In the genomic region with DNA sequence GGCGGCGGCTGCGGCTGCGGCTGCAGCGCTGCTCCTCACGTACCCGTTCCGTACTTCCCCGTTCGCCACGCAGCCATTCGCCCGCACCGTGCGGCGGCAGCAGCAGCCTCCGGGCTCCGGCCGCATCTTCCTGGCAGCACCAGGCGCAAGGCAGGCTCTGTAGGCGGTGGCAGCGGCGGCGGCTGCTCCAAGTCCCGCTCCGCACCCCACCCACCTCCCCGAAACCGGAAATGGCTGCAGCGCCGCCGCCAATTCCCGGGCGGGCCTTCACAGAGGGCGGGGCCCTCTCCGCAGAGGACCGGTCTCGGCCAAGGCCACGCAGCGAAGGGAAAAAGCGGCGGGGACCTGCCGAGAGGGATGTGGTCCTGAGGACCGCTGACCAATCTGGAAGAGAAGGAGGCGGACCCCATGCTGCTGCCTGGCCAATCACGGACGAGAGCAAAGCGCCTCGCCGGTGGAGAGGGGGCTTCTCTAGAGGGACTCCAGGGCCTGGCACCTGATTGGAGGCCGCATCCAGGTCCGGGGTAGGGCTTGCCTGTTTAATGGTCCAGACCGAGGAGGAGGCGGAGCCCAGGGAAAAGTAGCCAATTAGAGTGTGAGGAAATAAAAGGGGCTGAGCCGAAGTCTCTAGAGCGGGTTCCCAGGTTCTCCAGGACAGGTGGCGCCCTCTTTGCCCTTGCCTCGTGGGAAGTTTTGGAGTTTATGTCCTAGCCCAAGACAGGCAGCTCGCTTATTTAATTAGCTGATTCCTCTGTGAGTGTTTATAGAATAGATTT, we compare ENCODE assay signal across 8 cellular contexts. TPM values are rescaled to one million over a fixed set of nuclear protein-coding genes. Genes with fewer than 3 reads are reported as not detected.
DNase-seq lines count a peak whose midpoint lies in the region; FAIRE-seq and TF ChIP-seq lines count a peak whose summit lies in the region.

SPTLC2 (minus strand) TSS at position 184 of the 776 bp plus-strand sequence; CDS start at position 126, 58 bp downstream.

- no peak within 1 kb of the TSS for H3K4ac ChIP-seq in neuronal stem cell (ENCODE audit: low read length)

- no peak within 1 kb of the TSS for H2AK5ac ChIP-seq in neuronal stem cell (ENCODE audit: low read depth, low read length)

- TF ChIP-seq CTCF in GM06990 (IDR thresholded peaks at IDR 0.05; ENCODE audit: insufficient read depth, low read length, poor library complexity, severe bottlenecking) (peak; percentile 33), HFFc6 (IDR thresholded peaks at IDR 0.05) (no peak; the same call in 1 of the 2 replicates), subcutaneous adipose tissue (IDR thresholded peaks at IDR 0.05; ENCODE audit: low read depth) (no peak)

- no peaks in the 10 kb centered on the region; the same call in 1 of the 2 replicates for H3K27me3 Mint-ChIP-seq in HFFc6 (ENCODE audit: insufficient read depth)
- no peaks in the 10 kb centered on the region for H3K27me3 Mint-ChIP-seq in activated naive CD4-positive, alpha-beta T cell treated with anti-CD3 and anti-CD28 coated beads for 36 hours (ENCODE audit: low read depth)

- peak; percentile 97 for DNase-seq in GM06990 (ENCODE audit: extremely low read depth, insufficient read length)
- peak; percentile 100 for DNase-seq in HFFc6
- DNase-seq in NAMALWA (ENCODE audit: low spot score), result peak; percentile 100
- peak; percentile 99 for DNase-seq in SK-N-DZ (ENCODE audit: low spot score)
- peak; percentile 96 for DNase-seq in activated naive CD4-positive, alpha-beta T cell treated with anti-CD3 and anti-CD28 coated beads for 36 hours
- DNase-seq in frontal cortex (ENCODE audit: low spot score in 2 of 2), result peak; percentile 98
- peak; percentile 97 for DNase-seq in neuronal stem cell (ENCODE audit: low spot score)

- FAIRE-seq in frontal cortex (lab: Jason Lieb, UNC), result peak; percentile 97

- H4K91ac ChIP-seq in neuronal stem cell (ENCODE audit: low read depth, low read length, poor library complexity), result no peak within 1 kb of the TSS

- H3K36me3 ChIP-seq in GM06990 (ENCODE audit: control insufficient read depth, insufficient read depth, low read length) (no peaks in the 10 kb centered on the region), neuronal stem cell (replicated peaks in 1 of 2; ENCODE audit: control insufficient read depth in 2 of 2, insufficient read depth in 2 of 2, low read length in 2 of 2) (no peaks in the 10 kb centered on the region)

- peak within 1 kb of the TSS; percentile 5 for H3K14ac ChIP-seq in neuronal stem cell (ENCODE audit: low read length)

- H3K4me3 Mint-ChIP-seq in HFFc6, result peak within 1 kb of the TSS; percentile 95
- H3K4me3 Mint-ChIP-seq in activated naive CD4-positive, alpha-beta T cell treated with anti-CD3 and anti-CD28 coated beads for 36 hours, result peak within 1 kb of the TSS; percentile 90

- H4K8ac ChIP-seq in neuronal stem cell (ENCODE audit: low read depth, low read length), result no peak within 1 kb of the TSS

- peak within 1 kb of the TSS; percentile 97 for H3K18ac ChIP-seq in neuronal stem cell (ENCODE audit: low read length)

- peak within 1 kb of the TSS; percentile 92 for H3K9ac ChIP-seq in neuronal stem cell (ENCODE audit: low read depth, low read length, poor library complexity)

- peaks cover 23% of the 10 kb centered on the region for H3K36me3 Mint-ChIP-seq in HFFc6 (ENCODE audit: low read depth)
- H3K36me3 Mint-ChIP-seq in activated naive CD4-positive, alpha-beta T cell treated with anti-CD3 and anti-CD28 coated beads for 36 hours (ENCODE audit: low read depth), result peaks cover 4% of the 10 kb centered on the region

- H2BK5ac ChIP-seq in neuronal stem cell (ENCODE audit: low read length), result no peak within 1 kb of the TSS

- CTCF ChIA-PET in activated naive CD4-positive, alpha-beta T cell treated with anti-CD3 and anti-CD28 coated beads for 36 hours (lab: Charles Lee), result interaction anchor here (1.1 to 1.6 kb wide), 2 partner anchors 12 to 27 kb away, joined by 3 to 5 read pairs; no protein-coding TSS in a partner anchor

- H3K23ac ChIP-seq in neuronal stem cell (ENCODE audit: low read depth, low read length, poor library complexity), result peak within 1 kb of the TSS; percentile 98

- H3K9me3 Mint-ChIP-seq in HFFc6, result peaks cover 3% of the 10 kb centered on the region; the same call in 1 of the 2 replicates
- H3K9me3 Mint-ChIP-seq in activated naive CD4-positive, alpha-beta T cell treated with anti-CD3 and anti-CD28 coated beads for 36 hours, result no peaks in the 10 kb centered on the region

- H3K4me1 ChIP-seq in neuronal stem cell (ENCODE audit: control insufficient read depth in 2 of 2, insufficient read depth in 1 of 2, low read depth in 1 of 2, low read length in 2 of 2), result peaks cover 0 to 6% of the 10 kb centered on the region in 2 donors

- peaks cover 34% of the 10 kb centered on the region for H3K4me1 Mint-ChIP-seq in HFFc6 (ENCODE audit: low read depth)
- peaks cover 32% of the 10 kb centered on the region for H3K4me1 Mint-ChIP-seq in activated naive CD4-positive, alpha-beta T cell treated with anti-CD3 and anti-CD28 coated beads for 36 hours (ENCODE audit: low read depth)

- no peaks in the 10 kb centered on the region for H3K79me1 ChIP-seq in neuronal stem cell (ENCODE audit: low read depth, low read length)

- intact Hi-C loops in activated naive CD4-positive, alpha-beta T cell treated with anti-CD3 and anti-CD28 coated beads for 36 hours (cut with micrococcal nuclease), result loop anchor here (1.0 to 10.0 kb wide), 11 partner anchors 18 to 652 kb away; partner anchors contain the start of genes ADCK1, CIPC, GSTZ1 and SAMD15

- peak within 1 kb of the TSS; percentile 39 for H2BK15ac ChIP-seq in neuronal stem cell (ENCODE audit: low read length)

- no peaks in the 10 kb centered on the region for H3K9me3 ChIP-seq in neuronal stem cell (replicated peaks in 1 of 2; ENCODE audit: control insufficient read depth in 2 of 2, insufficient read depth in 1 of 2, low read depth in 1 of 2, low read length in 2 of 2)

- H2BK120ac ChIP-seq in neuronal stem cell (ENCODE audit: low read depth, low read length), result no peak within 1 kb of the TSS

- H3K27me3 ChIP-seq in GM06990 (replicated peaks; ENCODE audit: control insufficient read depth, insufficient read depth, low read length), result no peaks in the 10 kb centered on the region
- H3K27me3 ChIP-seq in neuronal stem cell (ENCODE audit: control insufficient read depth in 3 of 3, insufficient read depth in 3 of 3, low read depth in 1 of 3, low read length in 3 of 3), result peaks cover 0 to 8% (median 0%) of the 10 kb centered on the region in 3 experiments

- no peak within 1 kb of the TSS for H3K27ac ChIP-seq in neuronal stem cell (replicated peaks; ENCODE audit: low read length)

- WGBS in neuronal stem cell (ENCODE audit: extremely low coverage in 2 of 2, insufficient read length in 2 of 2, insufficient replicate concordance in 1 of 2), 2 donors, result no CpG with 5 or more reads among the region's 58 CpGs

- H3K4me3 ChIP-seq in GM06990 (replicated peaks; ENCODE audit: low read depth, low read length) (peak within 1 kb of the TSS; percentile 87), neuronal stem cell (ENCODE audit: low read length in 2 of 2) (peak within 1 kb of the TSS; percentile 94 to 99)

- peak within 1 kb of the TSS; percentile 99 for H2AFZ ChIP-seq in neuronal stem cell (ENCODE audit: low read length)

- H3K4me2 ChIP-seq in neuronal stem cell (ENCODE audit: insufficient read depth, low read length, poor library complexity, severe bottlenecking), result peak within 1 kb of the TSS; percentile 98

- peak within 1 kb of the TSS; percentile 32 for H2BK12ac ChIP-seq in neuronal stem cell (ENCODE audit: low read length)

- H3K27ac Mint-ChIP-seq in HFFc6, result peak within 1 kb of the TSS; percentile 82
- H3K27ac Mint-ChIP-seq in activated naive CD4-positive, alpha-beta T cell treated with anti-CD3 and anti-CD28 coated beads for 36 hours, result peak within 1 kb of the TSS; percentile 79

RNA-seq across cellular contexts. Expression of gene SPTLC2, which starts in this region (rescaled TPM):
- 10 to 100 TPM; 51.2 to 59.2 (median 52.3) TPM for total RNA-seq in HFFc6 (2021; fragmentation: NEBNext Ultra II Directional; extraction: Animal tissue kit (Norgen Biotek cat#: 25700))
- 17.0 and 22.1 TPM in 2 replicates for polyA plus RNA-seq in SK-N-DZ (2014; cell fraction: cytosol; rRNA removed)
- polyA plus RNA-seq in SK-N-DZ (2014; cell fraction: nucleus; rRNA removed), result 5.7 and 19.7 TPM in 2 replicates
- 10 to 100 TPM; 16.1 to 18.1 TPM for total RNA-seq in activated naive CD4-positive, alpha-beta T cell treated with anti-CD3 and anti-CD28 coated beads for 36 hours
- total RNA-seq in frontal cortex (23.2 TPM), subcutaneous adipose tissue (10 to 100 TPM; 48.1 to 61.8 (median 56.3) TPM)
- 3.5 TPM for polyA plus RNA-seq in neuronal stem cell (2013, experiment 1 of 2)
- polyA plus RNA-seq in neuronal stem cell (2013, experiment 2 of 2), result 3.3 TPM
